Comparison of ENCODE assay signal across 1 cellular context in the genomic region with DNA sequence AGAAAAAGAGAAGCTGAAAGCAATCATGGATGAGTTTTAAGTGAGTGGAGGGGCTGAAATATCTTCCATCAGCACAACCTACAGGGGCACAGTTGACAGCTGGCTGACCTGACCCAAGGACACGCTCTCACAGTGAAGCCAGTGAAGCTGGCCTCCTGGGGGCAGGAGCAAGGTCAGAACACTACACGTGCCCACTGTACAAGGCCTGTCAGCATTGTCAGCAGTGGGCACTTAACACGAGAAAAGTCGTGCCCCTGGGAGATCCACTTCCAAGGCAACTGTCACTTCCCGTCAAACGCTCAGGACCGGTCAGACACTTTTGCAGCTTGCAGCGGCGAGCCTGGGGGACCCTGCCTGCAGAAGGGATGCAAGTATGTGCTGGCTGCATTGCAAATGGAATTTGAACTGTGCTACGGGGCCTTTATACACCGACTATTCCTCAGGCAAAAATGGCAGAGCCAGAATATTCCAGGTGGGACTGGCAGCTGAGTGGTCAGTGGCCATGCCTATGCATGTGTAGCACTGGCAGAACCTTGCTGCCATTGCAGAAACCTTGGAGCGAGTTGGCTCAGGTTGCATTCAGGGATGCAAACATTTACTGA.
TF ChIP-seq lines count a peak whose summit lies in the region.

No MANE protein-coding gene starts in this region.

TF ChIP-seq in GM12878, 131 proteins besides CTCF, POLR2A, EP300 and RAD21 (continued from another document):
- TF ChIP-seq, protein P1, sequence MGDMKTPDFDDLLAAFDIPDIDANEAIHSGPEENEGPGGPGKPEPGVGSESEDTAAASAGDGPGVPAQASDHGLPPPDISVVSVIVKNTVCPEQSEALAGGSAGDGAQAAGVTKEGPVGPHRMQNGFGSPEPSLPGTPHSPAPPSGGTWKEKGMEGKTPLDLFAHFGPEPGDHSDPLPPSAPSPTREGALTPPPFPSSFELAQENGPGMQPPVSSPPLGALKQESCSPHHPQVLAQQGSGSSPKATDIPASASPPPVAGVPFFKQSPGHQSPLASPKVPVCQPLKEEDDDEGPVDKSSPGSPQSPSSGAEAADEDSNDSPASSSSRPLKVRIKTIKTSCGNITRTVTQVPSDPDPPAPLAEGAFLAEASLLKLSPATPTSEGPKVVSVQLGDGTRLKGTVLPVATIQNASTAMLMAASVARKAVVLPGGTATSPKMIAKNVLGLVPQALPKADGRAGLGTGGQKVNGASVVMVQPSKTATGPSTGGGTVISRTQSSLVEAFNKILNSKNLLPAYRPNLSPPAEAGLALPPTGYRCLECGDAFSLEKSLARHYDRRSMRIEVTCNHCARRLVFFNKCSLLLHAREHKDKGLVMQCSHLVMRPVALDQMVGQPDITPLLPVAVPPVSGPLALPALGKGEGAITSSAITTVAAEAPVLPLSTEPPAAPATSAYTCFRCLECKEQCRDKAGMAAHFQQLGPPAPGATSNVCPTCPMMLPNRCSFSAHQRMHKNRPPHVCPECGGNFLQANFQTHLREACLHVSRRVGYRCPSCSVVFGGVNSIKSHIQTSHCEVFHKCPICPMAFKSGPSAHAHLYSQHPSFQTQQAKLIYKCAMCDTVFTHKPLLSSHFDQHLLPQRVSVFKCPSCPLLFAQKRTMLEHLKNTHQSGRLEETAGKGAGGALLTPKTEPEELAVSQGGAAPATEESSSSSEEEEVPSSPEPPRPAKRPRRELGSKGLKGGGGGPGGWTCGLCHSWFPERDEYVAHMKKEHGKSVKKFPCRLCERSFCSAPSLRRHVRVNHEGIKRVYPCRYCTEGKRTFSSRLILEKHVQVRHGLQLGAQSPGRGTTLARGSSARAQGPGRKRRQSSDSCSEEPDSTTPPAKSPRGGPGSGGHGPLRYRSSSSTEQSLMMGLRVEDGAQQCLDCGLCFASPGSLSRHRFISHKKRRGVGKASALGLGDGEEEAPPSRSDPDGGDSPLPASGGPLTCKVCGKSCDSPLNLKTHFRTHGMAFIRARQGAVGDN (IDR thresholded peaks at IDR 0.05): 0 out of 2 replicates have a peak, but pooled peaks have one; percentile 39
- peak in 1 of 2 experiments; percentile 53; a peak in 2 of 4 replicates for TF ChIP-seq BHLHE40 (IDR thresholded peaks at IDR 0.05; ENCODE audit: borderline replicate concordance in 1 of 2, low read depth in 2 of 2, low read length in 1 of 2)
- TF ChIP-seq, protein P2, sequence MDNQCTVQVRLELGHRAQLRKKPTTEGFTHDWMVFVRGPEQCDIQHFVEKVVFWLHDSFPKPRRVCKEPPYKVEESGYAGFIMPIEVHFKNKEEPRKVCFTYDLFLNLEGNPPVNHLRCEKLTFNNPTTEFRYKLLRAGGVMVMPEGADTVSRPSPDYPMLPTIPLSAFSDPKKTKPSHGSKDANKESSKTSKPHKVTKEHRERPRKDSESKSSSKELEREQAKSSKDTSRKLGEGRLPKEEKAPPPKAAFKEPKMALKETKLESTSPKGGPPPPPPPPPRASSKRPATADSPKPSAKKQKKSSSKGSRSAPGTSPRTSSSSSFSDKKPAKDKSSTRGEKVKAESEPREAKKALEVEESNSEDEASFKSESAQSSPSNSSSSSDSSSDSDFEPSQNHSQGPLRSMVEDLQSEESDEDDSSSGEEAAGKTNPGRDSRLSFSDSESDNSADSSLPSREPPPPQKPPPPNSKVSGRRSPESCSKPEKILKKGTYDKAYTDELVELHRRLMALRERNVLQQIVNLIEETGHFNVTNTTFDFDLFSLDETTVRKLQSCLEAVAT (IDR thresholded peaks at IDR 0.05): peak; percentile 84; the same call in 1 of the 2 replicates
- no peak for TF ChIP-seq WRNIP1 (IDR thresholded peaks at IDR 0.05; ENCODE audit: borderline replicate concordance, low read depth, low read length)
- no peak for TF ChIP-seq RBBP5 (conservative IDR thresholded peaks at IDR 0.05)
